Comparison of ENCODE assay signal across 16 cellular contexts in genomic region chr11:12402027-12402426, GRCh38. TPM values are rescaled to one million over a fixed set of nuclear protein-coding genes. Genes with fewer than 3 reads are reported as not detected.
DNase-seq lines count a peak whose midpoint lies in the region; ATAC-seq and TF ChIP-seq lines count a peak whose summit lies in the region.
"Had no signal": no experiment of that assay in that cellular context is flagged by ENCODE, and none has a peak within 500 bp of the region (broad histone marks: within the 10 kb centered on the region; RNA-seq: fewer than 3 reads in every experiment).

No MANE protein-coding gene starts in this region.

- no peaks in the 10 kb centered on the region for H3K36me3 ChIP-seq in heart right ventricle
- no peaks in the 10 kb centered on the region for H3K36me3 ChIP-seq in endodermal cell (ENCODE audit: control insufficient read depth, insufficient read depth, low read length)
- H3K36me3 ChIP-seq in vagina = no peaks in the 10 kb centered on the region

- ATAC-seq in right cardiac atrium = no peak
- ATAC-seq in heart right ventricle = no peak
- no peak for ATAC-seq in GM21367 (IDR thresholded peaks at IDR 0.05; ENCODE audit: unreplicated experiment)
- ATAC-seq: left lobe of liver had no signal

- no peak for TF ChIP-seq POLR2A in vagina (IDR thresholded peaks at IDR 0.05)
- TF ChIP-seq POLR2A in lower leg skin (IDR thresholded peaks at IDR 0.05) = no peak

- H3K4me3 ChIP-seq in right cardiac atrium (ENCODE audit: low read length) (no peak overlapping the region), heart right ventricle (no peak overlapping the region), endodermal cell (ENCODE audit: low read length) (no peak overlapping the region), vagina (no peak overlapping the region), lower leg skin (ENCODE audit: low read depth, poor library complexity, severe bottlenecking) (no peak overlapping the region)

- H3K27ac Mint-ChIP-seq in endodermal cell = no peak overlapping the region
- H3K27ac Mint-ChIP-seq in nephron = peak overlapping the region; percentile 6 to 63 (median 25)
- H3K27ac Mint-ChIP-seq: activated CD4-positive, alpha-beta T cell treated with anti-CD3 and anti-CD28 coated beads, Interleukin-2, amount 10 ng/mL, durations not matched to agents 24 days and 14 days; activated T-helper 2 cell treated with anti-CD3 and anti-CD28 coated beads, Interferon-gamma antibody, Interleukin-2, Interleukin-4, amounts not matched to agents 10 μg/mL and 5 μg/mL and 100 μg/mL, durations not matched to agents 14 hours and 24 hours and 36 hours had no signal

- no peaks in the 10 kb centered on the region for H3K9me3 ChIP-seq in right cardiac atrium (ENCODE audit: control insufficient read depth, low read length)
- H3K9me3 ChIP-seq in heart right ventricle = peaks cover 0 to 8% (median 0%) of the 10 kb centered on the region in 11 donors
- H3K9me3 ChIP-seq in endodermal cell (ENCODE audit: control insufficient read depth, low read length) = peaks cover 13% of the 10 kb centered on the region
- H3K9me3 ChIP-seq in vagina = no peaks in the 10 kb centered on the region

- TF ChIP-seq CTCF in heart right ventricle (IDR thresholded peaks at IDR 0.05) = no peak
- TF ChIP-seq CTCF in endodermal cell (conservative IDR thresholded peaks at IDR 0.05) = peak; percentile 43
- no peak for TF ChIP-seq CTCF in nephron (IDR thresholded peaks at IDR 0.05; ENCODE audit: unreplicated experiment in 3 of 3)
- TF ChIP-seq CTCF in vagina (IDR thresholded peaks at IDR 0.05) = no peak
- no peak for TF ChIP-seq CTCF in lower leg skin (IDR thresholded peaks at IDR 0.05)

- 91% methylated on average over 4 of the region's 4 CpGs for WGBS in right cardiac atrium
- 91 to 92% methylated on average over 4 of the region's 4 CpGs for WGBS in heart right ventricle, 2 donors
- WGBS in endodermal cell (ENCODE audit: insufficient coverage in 1 of 2, insufficient read length in 1 of 2), 2 experiments = 68 to 77% methylated on average over 4 of the region's 4 CpGs
- 88 to 89% methylated on average over 4 of the region's 4 CpGs for WGBS in lower leg skin, 2 donors

- intact Hi-C loops in right cardiac atrium (cut with DNase I) (no loop called here), heart right ventricle (cut with DNase I) (loop anchor here in 2 of 10 donors (5.0 to 10.0 kb wide), 2 partner anchors 70 to 493 kb away; no protein-coding TSS in a partner anchor), vagina (cut with DNase I) (no loop called here), lower leg skin (cut with DNase I; ENCODE audit: low total_unique reads) (no loop called here)

- H3K27me3 ChIP-seq in right cardiac atrium (ENCODE audit: control insufficient read depth, insufficient read depth) = no peaks in the 10 kb centered on the region
- H3K27me3 ChIP-seq in heart right ventricle = no peaks in the 10 kb centered on the region
- H3K27me3 ChIP-seq in endodermal cell (ENCODE audit: control insufficient read depth, insufficient read depth, low read length, poor library complexity, severe bottlenecking) = no peaks in the 10 kb centered on the region
- no peaks in the 10 kb centered on the region for H3K27me3 ChIP-seq in vagina

- peak overlapping the region; percentile 46 for H3K27ac ChIP-seq in right cardiac atrium (ENCODE audit: low read length)
- H3K27ac ChIP-seq in heart right ventricle = peak overlapping the region in 4 of 10 donors; percentile 5 to 34 (median 14)
- H3K27ac ChIP-seq in endodermal cell (ENCODE audit: low read depth, low read length) = no peak overlapping the region
- peak overlapping the region; percentile 8 for H3K27ac ChIP-seq in vagina
- H3K27ac ChIP-seq: epithelial cell of prostate had no signal

- H3K4me1 ChIP-seq in right cardiac atrium (ENCODE audit: control insufficient read depth, insufficient read depth, low read length) (peaks cover 22% of the 10 kb centered on the region), heart right ventricle (peaks cover 0 to 81% (median 54%) of the 10 kb centered on the region in 9 donors), endodermal cell (ENCODE audit: control insufficient read depth, insufficient read depth, low read length) (no peaks in the 10 kb centered on the region), vagina (peaks cover 63% of the 10 kb centered on the region)

- H3K9me3 Mint-ChIP-seq in endodermal cell (peaks cover 12% of the 10 kb centered on the region), nephron (no peaks in the 10 kb centered on the region)
- H3K9me3 Mint-ChIP-seq: activated CD4-positive, alpha-beta T cell treated with anti-CD3 and anti-CD28 coated beads, Interleukin-2, amount 10 ng/mL, durations not matched to agents 24 days and 14 days; activated T-helper 2 cell treated with anti-CD3 and anti-CD28 coated beads, Interferon-gamma antibody, Interleukin-2, Interleukin-4, amounts not matched to agents 10 μg/mL and 5 μg/mL and 100 μg/mL, durations not matched to agents 14 hours and 24 hours and 36 hours had no signal

- H3K27me3 Mint-ChIP-seq in endodermal cell (ENCODE audit: insufficient read depth) (no peaks in the 10 kb centered on the region), nephron (ENCODE audit: low read depth) (no peaks in the 10 kb centered on the region)

- H3K4me1 Mint-ChIP-seq in endodermal cell (peaks cover 4% of the 10 kb centered on the region), nephron (peaks cover 64% of the 10 kb centered on the region)
- H3K4me1 Mint-ChIP-seq: activated CD4-positive, alpha-beta T cell treated with anti-CD3 and anti-CD28 coated beads, Interleukin-2, amount 10 ng/mL, durations not matched to agents 24 days and 14 days; CD14-positive monocyte had no signal

- H3K9ac ChIP-seq in endodermal cell (ENCODE audit: extremely low read depth, low read length, poor library complexity, severe bottlenecking) = no peak overlapping the region

- DNase-seq in right cardiac atrium = no peak
- no peak for DNase-seq in heart right ventricle
- DNase-seq in endodermal cell = peak; percentile 49
- DNase-seq in vagina (ENCODE audit: extremely low spot score in 2 of 2) = no peak
- DNase-seq in lower leg skin (ENCODE audit: low spot score in 2 of 2) = no peak
- no peak for DNase-seq in LoVo (ENCODE audit: low spot score)
- DNase-seq: activated CD4-positive, alpha-beta T cell treated with anti-CD3 and anti-CD28 coated beads, Interleukin-2, amount 10 ng/mL, durations not matched to agents 24 days and 14 days; DMS 273 treated with DMSO at 0.1 percent for 48 hours; NCI-H187 treated with DMSO at 0.1 percent for 48 hours; stimulated activated CD4-positive, alpha-beta T cell treated with anti-CD3 and anti-CD28 coated beads, Interleukin-4, amount 100 ng/mL, for 24 hours had no signal

- H3K36me3 Mint-ChIP-seq in endodermal cell (ENCODE audit: low read depth) (peaks cover 19% of the 10 kb centered on the region), nephron (ENCODE audit: low read depth) (peaks cover 15% of the 10 kb centered on the region)
- H3K36me3 Mint-ChIP-seq: CD14-positive monocyte had no signal

- no peak overlapping the region for H3K4me3 Mint-ChIP-seq in endodermal cell
- H3K4me3 Mint-ChIP-seq in nephron = no peak overlapping the region
- H3K4me3 Mint-ChIP-seq: activated CD4-positive, alpha-beta T cell treated with anti-CD3 and anti-CD28 coated beads, Interleukin-2, amount 10 ng/mL, durations not matched to agents 24 days and 14 days; CD14-positive monocyte had no signal

RNA-seq across cellular contexts. Expression of gene PARVA, which starts 24.7 kb away (rescaled TPM):
- total RNA-seq in right cardiac atrium = 100 to 1,000 TPM in 1 of 4 donors, 10 to 100 TPM in 3; 61.4 to 116 (median 76.5) TPM
- polyA plus RNA-seq in right cardiac atrium = 30.6 TPM
- total RNA-seq in heart right ventricle = 10 to 100 TPM; 57.7 to 84.8 (median 68.6) TPM
- 10 to 100 TPM; 20.1 to 33.6 TPM for polyA plus RNA-seq in heart right ventricle
- total RNA-seq in endodermal cell = 10 to 100 TPM; 27.3 to 37.3 TPM
- polyA plus RNA-seq in endodermal cell (2013, experiment 1 of 2) = 23.2 TPM
- polyA plus RNA-seq in endodermal cell (2013, experiment 2 of 2) = 21.9 TPM
- total RNA-seq in vagina = 51.1 TPM
- total RNA-seq in lower leg skin = 10 to 100 TPM in 3 of 4 donors, 1 to 10 TPM in 1; 10.0 to 25.0 (median 14.2) TPM
- total RNA-seq: activated CD4-positive, alpha-beta T cell treated with anti-CD3 and anti-CD28 coated beads, Interleukin-2, amount 10 ng/mL, durations not matched to agents 24 days and 14 days; activated T-helper 2 cell treated with anti-CD3 and anti-CD28 coated beads, Interferon-gamma antibody, Interleukin-2, Interleukin-4, amounts not matched to agents 10 μg/mL and 5 μg/mL and 100 μg/mL, durations not matched to agents 14 hours and 24 hours and 36 hours had no signal
- polyA plus RNA-seq: CD14-positive monocyte had no signal
